ENCODE assay signal across 28 cellular contexts in genomic region chr2:238717084-238717483, GRCh38.
"Had no signal": no experiment of that assay in that cellular context is flagged by ENCODE, and none has a peak within 500 bp of the region (broad histone marks: within the 10 kb centered on the region; RNA-seq: fewer than 3 reads in every experiment).

No MANE protein-coding gene starts in this region.

- H3K4me1 Mint-ChIP-seq: activated CD4-positive, alpha-beta T cell treated with anti-CD3 and anti-CD28 coated beads, Interleukin-2, amount 10 ng/mL, durations not matched to agents 7 days and 5 days; activated naive CD8-positive, alpha-beta T cell treated with anti-CD3 and anti-CD28 coated beads, Interleukin-2, amount 50 U/mL, for 24 hours had no signal

- H3K36me3 Mint-ChIP-seq: activated CD4-positive, alpha-beta memory T cell treated with anti-CD3 and anti-CD28 coated beads for 36 hours had no signal

- H3K4me3 ChIP-seq: ascending aorta, body of pancreas, SJSA1 had no signal

- DNase-seq: activated CD4-positive, alpha-beta memory T cell treated with anti-CD3 and anti-CD28 coated beads for 36 hours; activated CD4-positive, alpha-beta T cell treated with anti-CD3 and anti-CD28 coated beads, Interleukin-2, amount 10 ng/mL, durations not matched to agents 7 days and 5 days; activated CD4-positive, CD25-positive, alpha-beta regulatory T cell treated with anti-CD3 and anti-CD28 coated beads, Interleukin-2, amount 50 U/mL, for 72 hours; activated CD8-positive, alpha-beta memory T cell treated with anti-CD3 and anti-CD28 coated beads for 24 hours; activated effector memory CD4-positive, alpha-beta T cell treated with anti-CD3 and anti-CD28 coated beads, Interleukin-2, amount 50 U/mL, for 16 hours; activated naive CD4-positive, alpha-beta T cell treated with Interleukin-2 at 50 U/mL for 16 hours; activated naive CD8-positive, alpha-beta T cell treated with anti-CD3 and anti-CD28 coated beads, Interleukin-2, amount 50 U/mL, for 24 hours; activated T-cell treated with anti-CD3 and anti-CD28 coated beads, Interleukin-2, amount 50 U/mL, for 4 hours; amniotic stem cell; body of pancreas; central memory CD4-positive, alpha-beta T cell; KG1; NCI-H1048; NCI-H146; NCI-H187 treated with DMSO at 0.1 percent for 48 hours; NCI-H2081 treated with DMSO at 0.1 percent for 48 hours; NCI-H226; NCI-H526 treated with DMSO at 0.1 percent for 48 hours; NCI-H82; RPMI8226; SW 1271 had no signal

- H3K4me3 Mint-ChIP-seq: activated CD4-positive, alpha-beta memory T cell treated with anti-CD3 and anti-CD28 coated beads for 36 hours; activated CD4-positive, alpha-beta T cell treated with anti-CD3 and anti-CD28 coated beads, Interleukin-2, amount 10 ng/mL, durations not matched to agents 7 days and 5 days; activated naive CD8-positive, alpha-beta T cell treated with anti-CD3 and anti-CD28 coated beads, Interleukin-2, amount 50 U/mL, for 24 hours; activated T-cell treated with anti-CD3 and anti-CD28 coated beads, Interleukin-2, amount 50 U/mL, for 4 hours; T-helper 2 cell treated with Interferon-gamma antibody and Interleukin-4, amounts not matched to agents 5 μg/mL and 100 μg/mL, for 36 hours had no signal

- H3K27ac Mint-ChIP-seq: activated CD4-positive, alpha-beta memory T cell treated with anti-CD3 and anti-CD28 coated beads for 36 hours; activated CD4-positive, alpha-beta T cell treated with anti-CD3 and anti-CD28 coated beads, Interleukin-2, amount 10 ng/mL, durations not matched to agents 7 days and 5 days; activated naive CD4-positive, alpha-beta T cell treated with anti-CD3 and anti-CD28 coated beads, Interleukin-2, amount 50 U/mL, for 72 hours; activated naive CD8-positive, alpha-beta T cell treated with anti-CD3 and anti-CD28 coated beads, Interleukin-2, amount 50 U/mL, for 24 hours; T-helper 2 cell treated with Interferon-gamma antibody and Interleukin-4, amounts not matched to agents 5 μg/mL and 100 μg/mL, for 36 hours had no signal

- ATAC-seq: activated naive CD4-positive, alpha-beta T cell treated with anti-CD3 and anti-CD28 coated beads, Interleukin-2, amount 50 U/mL, for 72 hours; activated naive CD8-positive, alpha-beta T cell treated with anti-CD3 and anti-CD28 coated beads, Interleukin-2, amount 50 U/mL, for 24 hours; activated T-cell treated with anti-CD3 and anti-CD28 coated beads, Interleukin-2, amount 50 U/mL, for 4 hours; body of pancreas; Panc1; Right ventricle myocardium inferior; SK-N-SH treated with all-trans-retinoic acid at 6 μM for 48 hours had no signal

- H3K9me3 ChIP-seq: ascending aorta, body of pancreas, SJSA1 had no signal

- H3K27me3 ChIP-seq: ascending aorta, body of pancreas, SJSA1 had no signal

- H3K4me1 ChIP-seq: ascending aorta, body of pancreas, SJSA1 had no signal

- H3K36me3 ChIP-seq: ascending aorta, SJSA1 had no signal

- H3K27ac ChIP-seq: ascending aorta, body of pancreas, SJSA1 had no signal

- H3K9me3 Mint-ChIP-seq: activated CD4-positive, alpha-beta memory T cell treated with anti-CD3 and anti-CD28 coated beads for 36 hours; activated CD4-positive, alpha-beta T cell treated with anti-CD3 and anti-CD28 coated beads, Interleukin-2, amount 10 ng/mL, durations not matched to agents 7 days and 5 days; activated naive CD4-positive, alpha-beta T cell treated with anti-CD3 and anti-CD28 coated beads, Interleukin-2, amount 50 U/mL, for 72 hours; activated T-cell treated with anti-CD3 and anti-CD28 coated beads, Interleukin-2, amount 50 U/mL, for 4 hours; T-helper 2 cell treated with Interferon-gamma antibody and Interleukin-4, amounts not matched to agents 5 μg/mL and 100 μg/mL, for 36 hours had no signal
